15 cellular contexts compared by ENCODE assay signal in the genomic region with DNA sequence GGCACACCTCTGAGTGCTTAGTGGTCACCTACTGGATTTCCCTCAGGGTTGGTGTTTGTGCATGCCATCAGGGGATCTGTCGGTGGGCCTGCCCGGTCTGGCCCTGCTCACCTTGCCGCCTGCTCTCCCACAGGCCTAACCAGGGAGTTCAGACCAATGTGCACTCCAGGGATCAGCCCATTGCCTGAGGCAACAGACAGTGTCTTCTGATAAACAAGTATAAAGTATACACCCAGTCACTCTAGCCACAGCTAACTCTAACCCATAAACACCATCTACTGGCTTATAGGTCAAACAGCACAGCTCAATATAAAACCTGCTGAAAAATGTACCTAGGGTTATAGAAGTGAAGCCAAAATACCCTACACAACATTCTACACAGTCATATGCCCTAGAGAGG.
DNase-seq lines count a peak whose midpoint lies in the region; ATAC-seq, FAIRE-seq and TF ChIP-seq lines count a peak whose summit lies in the region.
"Had no signal": no experiment of that assay in that cellular context is flagged by ENCODE, and none has a peak within 500 bp of the region (broad histone marks: within the 10 kb centered on the region; RNA-seq: fewer than 3 reads in every experiment).

No MANE protein-coding gene starts in this region.

- H3K4me3 Mint-ChIP-seq in CD8-positive, alpha-beta memory T cell: no peak overlapping the region
- H3K4me3 Mint-ChIP-seq: activated B cell treated with CpG ODN at 0.5 μM for 24 hours; activated T-cell treated with anti-CD3 and anti-CD28 coated beads, Interleukin-2, amount 50 U/mL, for 72 hours had no signal

- no peaks in the 10 kb centered on the region for H3K36me3 ChIP-seq in CD8-positive, alpha-beta memory T cell (ENCODE audit: insufficient read depth, low read length)
- H3K36me3 ChIP-seq: cardiac muscle cell, left ventricle myocardium inferior, ovary had no signal

- TF ChIP-seq CTCF in C4-2B (conservative IDR thresholded peaks at IDR 0.05) (peak; percentile 57), foreskin keratinocyte (conservative IDR thresholded peaks at IDR 0.05) (no peak)

- peak; percentile 62; the same call in 2 of the 3 replicates for ATAC-seq in SK-N-SH treated with all-trans-retinoic acid at 6 μM for 48 hours
- no peak for ATAC-seq in foreskin keratinocyte
- no peak for ATAC-seq in HG03045 (IDR thresholded peaks at IDR 0.05; ENCODE audit: unreplicated experiment)
- ATAC-seq in GM21717 (IDR thresholded peaks at IDR 0.05; ENCODE audit: unreplicated experiment): no peak
- ATAC-seq: activated T-cell treated with anti-CD3 and anti-CD28 coated beads, Interleukin-2, amount 50 U/mL, for 72 hours had no signal

- H3K4me1 Mint-ChIP-seq in CD8-positive, alpha-beta memory T cell: no peaks in the 10 kb centered on the region
- H3K4me1 Mint-ChIP-seq: activated B cell treated with CpG ODN at 0.5 μM for 24 hours had no signal

- TF ChIP-seq POLR2A in H54 (IDR thresholded peaks at IDR 0.05; ENCODE audit: low read depth, low read length): no peak

- POLR2A ChIA-PET in CD8-positive, alpha-beta memory T cell (lab: Charles Lee): no interaction called here

- H3K9me3 ChIP-seq in CD8-positive, alpha-beta memory T cell (ENCODE audit: low read length): no peaks in the 10 kb centered on the region
- H3K9me3 ChIP-seq: ovary had no signal

- peak; percentile 33 for FAIRE-seq in H54 (lab: Jason Lieb, UNC)

- CTCF ChIA-PET in CD8-positive, alpha-beta memory T cell (lab: Charles Lee): no interaction called here

- H3K36me3 Mint-ChIP-seq in CD8-positive, alpha-beta memory T cell: no peaks in the 10 kb centered on the region

- H3K9me3 Mint-ChIP-seq in CD8-positive, alpha-beta memory T cell: peaks cover 4 to 19% (median 14%) of the 10 kb centered on the region in 5 donors

- no peaks in the 10 kb centered on the region for H3K4me1 ChIP-seq in foreskin keratinocyte
- H3K4me1 ChIP-seq in CD8-positive, alpha-beta memory T cell (ENCODE audit: insufficient read depth, low read length): no peaks in the 10 kb centered on the region
- H3K4me1 ChIP-seq: left ventricle myocardium inferior had no signal

- no peak for DNase-seq in H54 (ENCODE audit: insufficient read length, low spot score)
- peak; percentile 16 to 66 for DNase-seq in foreskin keratinocyte
- no peak for DNase-seq in CD8-positive, alpha-beta memory T cell
- DNase-seq in substantia nigra (lab: John Stamatoyannopoulos, UW): no peak
- DNase-seq: activated B cell treated with CpG ODN at 0.5 μM for 24 hours; activated T-cell treated with anti-CD3 and anti-CD28 coated beads, Interleukin-2, amount 50 U/mL, for 72 hours; DMS79 treated with DMSO at 0.1 percent for 48 hours; left ventricle myocardium inferior; stimulated activated CD4-positive, alpha-beta T cell treated with anti-CD3 and anti-CD28 coated beads, Interleukin-2, amount 100 ng/mL, for 48 hours had no signal

- H3K27me3 ChIP-seq in foreskin keratinocyte: no peaks in the 10 kb centered on the region
- H3K27me3 ChIP-seq in CD8-positive, alpha-beta memory T cell (ENCODE audit: insufficient read depth, low read length, poor library complexity, severe bottlenecking): no peaks in the 10 kb centered on the region
- H3K27me3 ChIP-seq: cardiac muscle cell, ovary had no signal

- H3K27ac ChIP-seq in C4-2B (no peak overlapping the region; the same call in 1 of the 2 replicates), foreskin keratinocyte (no peak overlapping the region), substantia nigra (ENCODE audit: low read depth, low read length, poor library complexity, severe bottlenecking) (no peak overlapping the region)
- H3K27ac ChIP-seq in CD8-positive, alpha-beta memory T cell (ENCODE audit: low read depth, low read length): no peak overlapping the region
- H3K27ac ChIP-seq: cardiac muscle cell, left ventricle myocardium inferior, ovary had no signal

- no peak overlapping the region for H3K4me3 ChIP-seq in CD8-positive, alpha-beta memory T cell (ENCODE audit: low read length)
- H3K4me3 ChIP-seq: cardiac muscle cell, left ventricle myocardium inferior, ovary had no signal

- H3K27ac Mint-ChIP-seq in CD8-positive, alpha-beta memory T cell: no peak overlapping the region
- H3K27ac Mint-ChIP-seq: activated B cell treated with CpG ODN at 0.5 μM for 24 hours; activated T-cell treated with anti-CD3 and anti-CD28 coated beads, Interleukin-2, amount 50 U/mL, for 72 hours had no signal

- no peaks in the 10 kb centered on the region for H3K27me3 Mint-ChIP-seq in CD8-positive, alpha-beta memory T cell
- H3K27me3 Mint-ChIP-seq: activated B cell treated with CpG ODN at 0.5 μM for 24 hours had no signal

TF ChIP-seq in SK-N-SH treated with all-trans-retinoic acid at 6 μM for 48 hours, 23 proteins besides CTCF, POLR2A, EP300 and RAD21:
- TF ChIP-seq TCF4 (CRISPR knock-in tag; IDR thresholded peaks at IDR 0.05; ENCODE audit: borderline replicate concordance): no peak
- no peak for TF ChIP-seq SNAI2 (CRISPR knock-in tag; IDR thresholded peaks at IDR 0.05)
- no peak for TF ChIP-seq ESRRG (CRISPR knock-in tag; IDR thresholded peaks at IDR 0.05)
- no peak for TF ChIP-seq CREB5 (CRISPR knock-in tag; IDR thresholded peaks at IDR 0.05; ENCODE audit: low read depth)
- no peak for TF ChIP-seq BACH2 (CRISPR knock-in tag; IDR thresholded peaks at IDR 0.05; ENCODE audit: borderline replicate concordance)
- no peak for TF ChIP-seq ISL1 (CRISPR knock-in tag; IDR thresholded peaks at IDR 0.05)
- TF ChIP-seq ZC3H10 (CRISPR knock-in tag; IDR thresholded peaks at IDR 0.05): no peak

Comparison
In these comparisons a context has a peak if more than half of its experiments do, and no peak if none do; other contexts are left out.
1. DNase-seq: peak in foreskin keratinocyte (2 of 2); none in H54 (single experiment), CD8-positive, alpha-beta memory T cell (0 of 5) and substantia nigra (0 of 49).